In the genomic region with DNA sequence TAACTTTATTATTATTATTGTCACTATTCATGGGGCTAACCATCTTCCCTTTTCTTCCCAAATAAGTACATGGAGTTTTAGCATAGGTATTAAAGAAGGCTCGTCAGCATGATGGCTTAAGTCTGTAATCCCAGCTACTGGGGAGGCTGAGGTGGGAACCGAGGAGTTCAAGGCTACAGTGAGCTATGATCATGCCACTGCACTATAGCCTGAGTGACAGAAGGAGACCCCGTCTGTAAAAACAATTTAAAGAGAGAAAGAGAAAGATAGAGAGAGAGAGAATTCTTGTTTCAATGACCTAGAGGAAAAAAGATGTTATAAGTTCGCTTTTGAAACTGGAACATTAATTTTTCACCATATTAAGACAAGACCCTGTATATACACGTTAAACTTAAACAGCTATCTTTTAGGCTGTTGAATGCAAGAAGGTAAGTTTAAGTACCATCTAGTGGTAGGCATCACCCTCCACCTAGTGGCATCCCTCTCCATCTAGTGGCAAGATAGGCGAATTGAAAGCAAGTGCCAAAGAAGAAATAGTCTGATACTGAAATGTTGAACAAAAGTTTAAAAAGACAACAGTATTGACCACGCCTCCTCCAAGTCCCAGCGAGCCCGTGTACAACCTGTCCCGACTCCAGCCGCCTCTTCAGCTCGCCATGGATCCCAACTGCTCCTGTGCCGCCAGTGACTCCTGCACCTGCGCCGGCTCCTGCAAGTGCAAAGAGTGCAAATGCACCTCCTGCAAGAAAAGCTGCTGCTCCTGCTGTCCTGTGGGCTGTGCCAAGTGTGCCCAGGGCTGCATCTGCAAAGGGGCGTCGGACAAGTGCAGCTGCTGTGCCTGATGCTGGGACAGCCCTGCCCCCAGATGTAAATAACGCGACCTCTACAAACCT, we compare ENCODE assay signal across 8 cellular contexts.
DNase-seq lines count a peak whose midpoint lies in the region; ATAC-seq lines count a peak whose summit lies in the region.

No MANE protein-coding gene starts in this region.

- ATAC-seq in GM18517 (IDR thresholded peaks at IDR 0.05; ENCODE audit: unreplicated experiment), result peak; percentile 89
- peak; percentile 68 for ATAC-seq in HG02981 (IDR thresholded peaks at IDR 0.05; ENCODE audit: unreplicated experiment)

- DNase-seq in Ammon's horn (ENCODE audit: low spot score) (peak; percentile 89), NCI-H2029 treated with DMSO at 0.1 percent for 48 hours (lab: John Stamatoyannopoulos, UW) (peak; percentile 6), dedifferentiated amniotic fluid mesenchymal stem cell (ENCODE audit: extremely low spot score) (peak; percentile 66), left kidney (ENCODE audit: low read depth, low spot score) (peak; percentile 78)
- DNase-seq in activated CD4-positive, alpha-beta T cell treated with anti-CD3 and anti-CD28 coated beads for 4 hours, result peak; percentile 41 to 50
- DNase-seq in stimulated activated CD8-positive, alpha-beta memory T cell treated with anti-CD3 and anti-CD28 coated beads, Interleukin-4, amount 100 ng/mL, for 48 hours, result peak; percentile 41

Comparison
In these comparisons a context has a peak if more than half of its experiments do, and no peak if none do; other contexts are left out.
1. Peak in every context shown above with its lines: DNase-seq and ATAC-seq.
2. DNase-seq: peak in every context shown above with its lines; median percentile 89 in Ammon's horn; 78 in left kidney; 66 in dedifferentiated amniotic fluid mesenchymal stem cell; 46 in activated CD4-positive, alpha-beta T cell treated with anti-CD3 and anti-CD28 coated beads for 4 hours; 41 in stimulated activated CD8-positive, alpha-beta memory T cell treated with anti-CD3 and anti-CD28 coated beads, Interleukin-4, amount 100 ng/mL, for 48 hours; 6 in NCI-H2029 treated with DMSO at 0.1 percent for 48 hours.